In the genomic region with DNA sequence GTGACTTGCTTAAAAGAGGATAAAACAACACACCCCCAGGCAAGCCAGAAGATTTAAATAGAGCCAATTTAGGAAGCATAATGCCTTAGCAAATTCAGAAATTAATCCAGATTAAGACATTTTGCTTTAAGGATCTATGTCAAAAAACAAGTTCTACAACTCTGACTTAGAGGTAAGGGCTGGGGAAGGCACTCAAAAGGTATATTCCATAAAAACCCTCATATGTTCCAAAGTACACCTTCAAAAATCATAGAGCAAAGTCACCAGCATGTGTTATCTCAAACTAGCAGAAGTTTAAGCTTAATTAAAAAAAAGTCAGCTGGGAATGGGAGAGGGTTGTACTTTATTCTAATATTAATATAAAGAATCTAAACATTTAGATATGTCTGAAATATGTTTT, we compare ENCODE assay signal across 23 cellular contexts.
DNase-seq lines count a peak whose midpoint lies in the region; ATAC-seq, FAIRE-seq and TF ChIP-seq lines count a peak whose summit lies in the region.
"Had no signal": no experiment of that assay in that cellular context is flagged by ENCODE, and none has a peak within 500 bp of the region (broad histone marks: within the 10 kb centered on the region; RNA-seq: fewer than 3 reads in every experiment).

No MANE protein-coding gene starts in this region.

- H4K8ac ChIP-seq in mesenchymal stem cell (ENCODE audit: low read length): no peak overlapping the region

- no peak overlapping the region for H3K18ac ChIP-seq in mesenchymal stem cell (ENCODE audit: low read depth in 1 of 2, low read length in 2 of 2)

- no peak overlapping the region for H3K14ac ChIP-seq in mesenchymal stem cell (ENCODE audit: low read length in 2 of 2)

- no peak overlapping the region for H2BK12ac ChIP-seq in mesenchymal stem cell (ENCODE audit: low read length in 2 of 2)

- peak overlapping the region; percentile 44 for H3K4me2 ChIP-seq in hepatocyte
- no peak overlapping the region for H3K4me2 ChIP-seq in mesenchymal stem cell (ENCODE audit: low read length, poor library complexity, severe bottlenecking)
- H3K4me2 ChIP-seq: BLaER1, GM23338 had no signal

- intact Hi-C loops in pancreas (cut with DNase I): no loop called here

- H3K36me3 ChIP-seq in hepatocyte (replicated peaks; ENCODE audit: insufficient read depth, low read depth): no peaks in the 10 kb centered on the region
- no peaks in the 10 kb centered on the region for H3K36me3 ChIP-seq in pancreas
- no peaks in the 10 kb centered on the region for H3K36me3 ChIP-seq in mesenchymal stem cell (ENCODE audit: control insufficient read depth in 1 of 2, insufficient read depth in 2 of 2, low read depth in 1 of 2, low read length in 2 of 2)
- H3K36me3 ChIP-seq: BLaER1 had no signal

- no peaks in the 10 kb centered on the region for H3K79me1 ChIP-seq in mesenchymal stem cell (replicated peaks; ENCODE audit: low read length, poor library complexity, severe bottlenecking)

- H2BK15ac ChIP-seq in mesenchymal stem cell (ENCODE audit: low read depth, poor library complexity, severe bottlenecking): no peak overlapping the region

- no peak for ATAC-seq in pancreas
- ATAC-seq in HG03159 (IDR thresholded peaks at IDR 0.05; ENCODE audit: unreplicated experiment): no peak
- ATAC-seq in HG03460 (IDR thresholded peaks at IDR 0.05; ENCODE audit: unreplicated experiment): no peak
- ATAC-seq: CD8-positive, alpha-beta T cell; GM23338; HCT116 had no signal

- H3K27ac ChIP-seq in hepatocyte: no peak overlapping the region
- no peak overlapping the region for H3K27ac ChIP-seq in pancreas
- no peak overlapping the region for H3K27ac ChIP-seq in mesenchymal stem cell (ENCODE audit: low read length, poor library complexity, severe bottlenecking)
- H3K27ac ChIP-seq: 22Rv1, BLaER1, C4-2B had no signal

- H4K91ac ChIP-seq in mesenchymal stem cell (ENCODE audit: low read length): no peak overlapping the region

- DNase-seq in D341Med (ENCODE audit: low spot score) (peak; percentile 33), NCI-H82 (lab: John Stamatoyannopoulos, UW) (peak; percentile 74), hepatocyte (ENCODE audit: low spot score) (no peak), pancreas (no peak), mesenchymal stem cell (no peak)
- DNase-seq in effector CD4-positive, alpha-beta T cell: no peak
- DNase-seq: Caco-2; CD4-positive, CD25-positive, alpha-beta regulatory T cell; CD8-positive, alpha-beta T cell; DMS53; DMS79 treated with DMSO at 0.1 percent for 48 hours; GF-D8; H9 had no signal

- no peaks in the 10 kb centered on the region for H4K20me1 ChIP-seq in hepatocyte (ENCODE audit: insufficient read depth, poor library complexity, severe bottlenecking)
- H4K20me1 ChIP-seq: BLaER1 had no signal

- no peak overlapping the region for H2AFZ ChIP-seq in hepatocyte
- H2AFZ ChIP-seq in mesenchymal stem cell (ENCODE audit: low read depth, low read length): no peak overlapping the region
- H2AFZ ChIP-seq: GM23338 had no signal

- H3K79me2 ChIP-seq in hepatocyte: no peaks in the 10 kb centered on the region

- H3K4me3 ChIP-seq in hepatocyte: no peak overlapping the region
- H3K4me3 ChIP-seq in pancreas: no peak overlapping the region
- H3K4me3 ChIP-seq in mesenchymal stem cell (ENCODE audit: insufficient read depth in 1 of 2, low read depth in 1 of 2, low read length in 2 of 2): no peak overlapping the region
- H3K4me3 ChIP-seq: BLaER1, GM23338 had no signal

- no peak for TF ChIP-seq CTCF in hepatocyte (IDR thresholded peaks at IDR 0.05; ENCODE audit: poor library complexity)
- TF ChIP-seq CTCF in pancreas (IDR thresholded peaks at IDR 0.05): no peak

- no peak overlapping the region for H2AK5ac ChIP-seq in mesenchymal stem cell (ENCODE audit: low read length, severe bottlenecking)

- H3K4me1 ChIP-seq in hepatocyte (ENCODE audit: insufficient read depth) (no peaks in the 10 kb centered on the region), pancreas (no peaks in the 10 kb centered on the region), mesenchymal stem cell (ENCODE audit: control insufficient read depth, insufficient read depth, low read depth, low read length) (peaks cover 1% of the 10 kb centered on the region)
- H3K4me1 ChIP-seq: BLaER1, Caco-2 had no signal

- H3K9ac ChIP-seq in mesenchymal stem cell (ENCODE audit: low read length): no peak overlapping the region
- H3K9ac ChIP-seq: BLaER1 had no signal

- no peak overlapping the region for H3K4ac ChIP-seq in mesenchymal stem cell (ENCODE audit: low read depth in 1 of 2, low read length in 2 of 2)

- H2BK120ac ChIP-seq in mesenchymal stem cell (ENCODE audit: low read depth, low read length): no peak overlapping the region

- H3K27me3 ChIP-seq in hepatocyte (no peaks in the 10 kb centered on the region), pancreas (no peaks in the 10 kb centered on the region), mesenchymal stem cell (ENCODE audit: control insufficient read depth in 1 of 2, insufficient read depth in 1 of 2, low read length in 2 of 2) (no peaks in the 10 kb centered on the region)
- H3K27me3 ChIP-seq: BLaER1 had no signal

- H3K9me3 ChIP-seq in hepatocyte (ENCODE audit: low read depth) (no peaks in the 10 kb centered on the region), pancreas (no peaks in the 10 kb centered on the region), mesenchymal stem cell (ENCODE audit: control insufficient read depth, low read length) (no peaks in the 10 kb centered on the region)
- H3K9me3 ChIP-seq: BLaER1, Caco-2 had no signal

- H2BK5ac ChIP-seq in mesenchymal stem cell (ENCODE audit: low read depth, low read length, poor library complexity, severe bottlenecking): no peak overlapping the region

- no peak overlapping the region for H3K23ac ChIP-seq in mesenchymal stem cell (ENCODE audit: low read length in 2 of 2)

- H3K9me2 ChIP-seq in hepatocyte (replicated peaks; ENCODE audit: insufficient read depth): no peaks in the 10 kb centered on the region

- FAIRE-seq in pancreas (lab: Jason Lieb, UNC): peak; percentile 41
- FAIRE-seq: A204.1, GM12891, GM18507 had no signal

Comparison
In these comparisons a context has a peak if more than half of its experiments do, and no peak if none do; other contexts are left out.
1. DNase-seq: peak in D341Med (single experiment) and NCI-H82 (single experiment); none in hepatocyte (single experiment), pancreas (0 of 6), effector CD4-positive, alpha-beta T cell (single experiment) and mesenchymal stem cell (single experiment).